Comparison of ENCODE assay signal across 23 cellular contexts in the genomic region with DNA sequence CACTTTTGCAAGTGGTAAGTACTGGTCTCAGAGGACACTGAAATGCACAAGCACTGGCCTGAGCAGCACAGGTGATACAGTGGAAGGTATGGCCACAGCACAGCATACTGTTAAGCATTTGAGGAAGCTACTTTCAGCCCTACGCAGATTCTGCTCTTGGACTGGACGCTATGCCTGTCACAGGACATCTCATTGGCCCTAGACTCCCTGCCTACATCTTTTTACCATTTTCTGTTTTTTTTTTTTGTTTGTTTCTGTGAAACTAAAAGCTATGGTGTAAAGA.
"Had no signal": no experiment of that assay in that cellular context is flagged by ENCODE, and none has a peak within 500 bp of the region (broad histone marks: within the 10 kb centered on the region; RNA-seq: fewer than 3 reads in every experiment).

No MANE protein-coding gene starts in this region.

- H3K4me3 ChIP-seq: esophagus squamous epithelium, hepatocyte, left lung, lower lobe of right lung, neural progenitor cell, ovary, upper lobe of left lung, uterus had no signal

- ATAC-seq: effector memory CD8-positive, alpha-beta T cell; left lung; lower lobe of right lung; natural killer cell treated with Interleukin-12 subunit alpha and Interleukin-12 subunit beta and Interleukin-15 and Interleukin-18, amount 100 ng/mL, for 72 hours; right cardiac atrium had no signal

- FAIRE-seq: colon, keratinocyte, small intestine had no signal

- H3K9me3 ChIP-seq: esophagus squamous epithelium, left lung, lower lobe of right lung, ovary, upper lobe of left lung, uterus had no signal

- H3K27ac ChIP-seq: esophagus squamous epithelium, hepatocyte, left lung, lower lobe of right lung, neural progenitor cell, ovary, upper lobe of left lung, uterus had no signal

- H3K4me1 Mint-ChIP-seq: memory B cell, neural progenitor cell had no signal

- DNase-seq: effector memory CD8-positive, alpha-beta T cell; esophagus squamous epithelium; foreskin fibroblast; head of caudate nucleus; left lung; lower lobe of right lung; midbrain; nucleus accumbens; ovary; right cardiac atrium; small intestine; stimulated activated CD4-positive, alpha-beta T cell treated with anti-CD3 and anti-CD28 coated beads, Interleukin-12 subunit alpha, Interleukin-12 subunit beta, amount 100 ng/mL, for 4 hours; stimulated activated naive CD4-positive, alpha-beta T cell treated with Interleukin-2 at 50 U/mL for 16 hours; upper lobe of left lung; uterus had no signal

- H3K9ac ChIP-seq: neural progenitor cell had no signal

- H3K36me3 ChIP-seq: esophagus squamous epithelium, left lung, neural progenitor cell, ovary, uterus had no signal

- H3K36me3 Mint-ChIP-seq: natural killer cell treated with Interleukin-12 subunit alpha and Interleukin-12 subunit beta and Interleukin-15 and Interleukin-18, amount 100 ng/mL, for 72 hours had no signal

- H3K4me3 Mint-ChIP-seq: dendritic cell treated with granulocyte-macrophage colony-stimulating factor and Interleukin-4, amounts not matched to agents 40 ng/mL and 50 ng/mL, for 4 days; effector memory CD8-positive, alpha-beta T cell; memory B cell; natural killer cell treated with Interleukin-12 subunit alpha and Interleukin-12 subunit beta and Interleukin-15 and Interleukin-18, amount 100 ng/mL, for 72 hours; neural progenitor cell had no signal

- H3K27me3 Mint-ChIP-seq: dendritic cell treated with granulocyte-macrophage colony-stimulating factor and Interleukin-4, amounts not matched to agents 40 ng/mL and 50 ng/mL, for 4 days; effector memory CD8-positive, alpha-beta T cell; memory B cell; natural killer cell treated with Interleukin-12 subunit alpha and Interleukin-12 subunit beta and Interleukin-15 and Interleukin-18, amount 100 ng/mL, for 72 hours; progenitor cell of endocrine pancreas had no signal

- H3K4me1 ChIP-seq: esophagus squamous epithelium, left lung, lower lobe of right lung, neural progenitor cell, upper lobe of left lung, uterus had no signal

- H3K9me3 Mint-ChIP-seq: effector memory CD8-positive, alpha-beta T cell; memory B cell; natural killer cell treated with Interleukin-12 subunit alpha and Interleukin-12 subunit beta and Interleukin-15 and Interleukin-18, amount 100 ng/mL, for 72 hours; neural progenitor cell had no signal

- H3K27ac Mint-ChIP-seq: dendritic cell treated with granulocyte-macrophage colony-stimulating factor and Interleukin-4, amounts not matched to agents 40 ng/mL and 50 ng/mL, for 4 days; effector memory CD8-positive, alpha-beta T cell; memory B cell; natural killer cell treated with Interleukin-12 subunit alpha and Interleukin-12 subunit beta and Interleukin-15 and Interleukin-18, amount 100 ng/mL, for 72 hours; neural progenitor cell; progenitor cell of endocrine pancreas had no signal

- H3K27me3 ChIP-seq: esophagus squamous epithelium, hepatocyte, left lung, neural progenitor cell, ovary, upper lobe of left lung, uterus had no signal
